Comparison of ENCODE assay signal across 9 cellular contexts in the genomic region with DNA sequence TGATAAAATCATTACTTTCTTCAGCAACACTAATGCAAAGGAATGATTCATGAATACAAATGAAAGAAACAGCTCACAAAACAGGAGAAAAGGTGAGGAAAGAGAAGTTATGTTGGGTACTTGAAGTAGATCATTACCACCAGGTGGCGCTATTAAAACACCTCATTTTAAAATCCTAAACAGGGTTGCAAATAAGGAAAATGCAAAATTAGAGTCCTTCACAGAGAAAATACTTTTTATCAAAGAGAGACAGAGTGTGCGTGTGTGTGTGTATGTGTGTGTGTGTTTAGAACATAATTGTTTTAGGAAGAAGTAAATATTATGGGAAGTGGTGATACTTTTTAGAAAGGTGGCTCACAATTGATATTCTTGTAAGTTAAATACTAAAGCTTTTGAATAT. TPM values are rescaled to one million over a fixed set of nuclear protein-coding genes. Genes with fewer than 3 reads are reported as not detected.
DNase-seq lines count a peak whose midpoint lies in the region; ATAC-seq and TF ChIP-seq lines count a peak whose summit lies in the region.
"Had no signal": no experiment of that assay in that cellular context is flagged by ENCODE, and none has a peak within 500 bp of the region (broad histone marks: within the 10 kb centered on the region; RNA-seq: fewer than 3 reads in every experiment).

No MANE protein-coding gene starts in this region.

- no peak overlapping the region for H3K9ac ChIP-seq in IMR-90 (ENCODE audit: low read depth, low read length)
- H3K9ac ChIP-seq in NT2/D1 (ENCODE audit: insufficient read length, low read depth), result no peak overlapping the region

- H4K91ac ChIP-seq in IMR-90 (ENCODE audit: insufficient read depth, low read depth, low read length), result no peak overlapping the region

- H2BK120ac ChIP-seq in IMR-90 (ENCODE audit: low read depth, low read length), result no peak overlapping the region

- no peaks in the 10 kb centered on the region; the same call in 1 of the 2 replicates for H3K4me1 ChIP-seq in IMR-90 (ENCODE audit: control insufficient read depth, insufficient read depth, low read length)
- H3K4me1 ChIP-seq in NT2/D1 (ENCODE audit: insufficient read depth, insufficient read length), result no peaks in the 10 kb centered on the region

- no peak overlapping the region for H4K5ac ChIP-seq in IMR-90 (ENCODE audit: low read depth, low read length)

- H3K27ac Mint-ChIP-seq in type B pancreatic cell, result no peak overlapping the region
- no peak overlapping the region for H3K27ac Mint-ChIP-seq in activated naive CD8-positive, alpha-beta T cell treated with anti-CD3 and anti-CD28 coated beads, Interleukin-2, amount 50 U/mL, for 24 hours
- H3K27ac Mint-ChIP-seq: T-helper 1 cell treated with Interleukin-12 subunit alpha and Interleukin-12 subunit beta and Interleukin-4 antibody, amounts not matched to agents 30 μg/mL and 1 μg/mL, for 36 hours had no signal

- dilution Hi-C loops in IMR-90 (cut with HindIII; ENCODE audit: low sequenced_read_pairs, unreplicated experiment), result no loop called here

- no peak overlapping the region for H4K8ac ChIP-seq in IMR-90 (ENCODE audit: low read depth in 2 of 2, low read length in 2 of 2)

- no peak overlapping the region for H3K56ac ChIP-seq in IMR-90 (ENCODE audit: extremely low read depth, insufficient read depth, low read length)

- H3K4me3 Mint-ChIP-seq in type B pancreatic cell, result no peak overlapping the region
- no peak overlapping the region for H3K4me3 Mint-ChIP-seq in activated naive CD8-positive, alpha-beta T cell treated with anti-CD3 and anti-CD28 coated beads, Interleukin-2, amount 50 U/mL, for 24 hours
- H3K4me3 Mint-ChIP-seq: T-helper 1 cell treated with Interleukin-12 subunit alpha and Interleukin-12 subunit beta and Interleukin-4 antibody, amounts not matched to agents 30 μg/mL and 1 μg/mL, for 36 hours had no signal

- H2BK5ac ChIP-seq in IMR-90 (ENCODE audit: low read depth, low read length, poor library complexity, severe bottlenecking), result no peak overlapping the region

- no peak overlapping the region for H3K4ac ChIP-seq in IMR-90 (ENCODE audit: low read depth, low read length)

- H3K14ac ChIP-seq in IMR-90 (replicated peaks; ENCODE audit: low read depth, low read length), result no peak overlapping the region

- TF ChIP-seq RAD21 in IMR-90 (IDR thresholded peaks at IDR 0.05; ENCODE audit: low read length), result peak; percentile 81

- H3K9me1 ChIP-seq in IMR-90 (ENCODE audit: insufficient read depth, low read length), result no peaks in the 10 kb centered on the region; the same call in 1 of the 2 replicates

- TF ChIP-seq POLR2A in IMR-90 (IDR thresholded peaks at IDR 0.05; ENCODE audit: low read depth, low read length), result no peak

- no peak overlapping the region for H2BK20ac ChIP-seq in IMR-90 (ENCODE audit: low read depth, low read length)

- no peak overlapping the region for H2BK15ac ChIP-seq in IMR-90 (ENCODE audit: low read depth, low read length)

- H3K4me2 ChIP-seq in IMR-90 (ENCODE audit: low read depth, low read length), result no peak overlapping the region

- H3K9me3 ChIP-seq in IMR-90 (ENCODE audit: control insufficient read depth, insufficient read depth, low read length) (no peaks in the 10 kb centered on the region), NT2/D1 (ENCODE audit: insufficient read depth, low read length) (no peaks in the 10 kb centered on the region)

- DNase-seq in DMS153 (lab: John Stamatoyannopoulos, UW) (peak; percentile 8), IMR-90 (peak; percentile 82), NT2/D1 (ENCODE audit: low read depth, low spot score) (peak; percentile 57), left kidney (ENCODE audit: low read depth, low spot score) (peak; percentile 86), type B pancreatic cell (ENCODE audit: extremely low spot score, unreplicated experiment) (no peak)
- DNase-seq in activated naive CD8-positive, alpha-beta T cell treated with anti-CD3 and anti-CD28 coated beads, Interleukin-2, amount 50 U/mL, for 24 hours, result no peak

- H3K27me3 ChIP-seq in IMR-90 (ENCODE audit: control insufficient read depth, insufficient read depth, low read length) (no peaks in the 10 kb centered on the region), NT2/D1 (ENCODE audit: insufficient read depth, insufficient read length) (no peaks in the 10 kb centered on the region)

- POLR2A ChIA-PET in IMR-90 (lab: Charles Lee; ENCODE audit: unreplicated experiment), result no interaction called here

- intact Hi-C loops in IMR-90 (cut with micrococcal nuclease), result loop anchor here (1.0 to 10.0 kb wide), 2 partner anchors 609 to 1006 kb away; no protein-coding TSS in a partner anchor

- H3K36me3 ChIP-seq in IMR-90 (ENCODE audit: control insufficient read depth, insufficient read depth, low read length) (no peaks in the 10 kb centered on the region), NT2/D1 (ENCODE audit: insufficient read depth, insufficient read length, low read length) (no peaks in the 10 kb centered on the region)

- H3K79me1 ChIP-seq in IMR-90 (ENCODE audit: low read depth in 1 of 2, low read length in 2 of 2), result no peaks in the 10 kb centered on the region

- no peak overlapping the region for H2AK5ac ChIP-seq in IMR-90 (ENCODE audit: low read depth, low read length)

- 100% methylated on average over 1 of the region's 2 CpGs; no CpG with 5 or more reads in 1 of the 2 experiments for WGBS in IMR-90 (ENCODE audit: extremely low coverage in 2 of 2, insufficient read length in 1 of 2), 2 experiments

- H2AK9ac ChIP-seq in IMR-90 (replicated peaks; ENCODE audit: low read depth, low read length, poor library complexity), result no peak overlapping the region

- no TSS peak for BruUV-seq in IMR-90 (replicated peaks; lab: Mats Ljungman, UMichigan)

- no peaks in the 10 kb centered on the region for H3K36me3 Mint-ChIP-seq in type B pancreatic cell
- H3K36me3 Mint-ChIP-seq in activated naive CD8-positive, alpha-beta T cell treated with anti-CD3 and anti-CD28 coated beads, Interleukin-2, amount 50 U/mL, for 24 hours (ENCODE audit: low read depth), result no peaks in the 10 kb centered on the region

- no peak overlapping the region for H3K4me3 ChIP-seq in IMR-90 (ENCODE audit: insufficient read depth, low read depth, low read length)
- no peak overlapping the region for H3K4me3 ChIP-seq in NT2/D1 (ENCODE audit: insufficient read length, low read depth)

- in situ Hi-C loops in IMR-90 (cut with MboI; ENCODE audit: low sequenced_read_pairs), result loop anchor here (5.0 to 25.0 kb wide), 2 partner anchors 566 to 1006 kb away; no protein-coding TSS in a partner anchor

- H3K23ac ChIP-seq in IMR-90 (ENCODE audit: low read depth, low read length), result no peak overlapping the region

- no peaks in the 10 kb centered on the region for H3K9me3 Mint-ChIP-seq in type B pancreatic cell
- peaks cover 3% of the 10 kb centered on the region for H3K9me3 Mint-ChIP-seq in activated naive CD8-positive, alpha-beta T cell treated with anti-CD3 and anti-CD28 coated beads, Interleukin-2, amount 50 U/mL, for 24 hours
- H3K9me3 Mint-ChIP-seq: T-helper 1 cell treated with Interleukin-12 subunit alpha and Interleukin-12 subunit beta and Interleukin-4 antibody, amounts not matched to agents 30 μg/mL and 1 μg/mL, for 36 hours had no signal

- H3K27ac ChIP-seq in IMR-90 (ENCODE audit: insufficient read depth, low read length), result no peak overlapping the region
- H3K27ac ChIP-seq in cingulate gyrus (ENCODE audit: low read depth, low read length), result peak overlapping the region; percentile 73

- H4K20me1 ChIP-seq in IMR-90 (ENCODE audit: insufficient read depth, low read length), result no peaks in the 10 kb centered on the region

- no peak overlapping the region for H3K18ac ChIP-seq in IMR-90 (ENCODE audit: low read depth, low read length)

- H3K27me3 Mint-ChIP-seq in type B pancreatic cell, result no peaks in the 10 kb centered on the region
- no peaks in the 10 kb centered on the region for H3K27me3 Mint-ChIP-seq in activated naive CD8-positive, alpha-beta T cell treated with anti-CD3 and anti-CD28 coated beads, Interleukin-2, amount 50 U/mL, for 24 hours

- peak; percentile 73 for ATAC-seq in IMR-90 (ENCODE audit: low read depth)
- ATAC-seq in activated naive CD8-positive, alpha-beta T cell treated with anti-CD3 and anti-CD28 coated beads, Interleukin-2, amount 50 U/mL, for 24 hours, result no peak
- ATAC-seq in GM19351 (IDR thresholded peaks at IDR 0.05; ENCODE audit: unreplicated experiment), result no peak

- TF ChIP-seq CTCF in IMR-90 (conservative IDR thresholded peaks at IDR 0.05; ENCODE audit: low read depth, low read length) (peak; percentile 72), type B pancreatic cell (conservative IDR thresholded peaks at IDR 0.05) (peak; percentile 94)

- CTCF ChIA-PET in IMR-90 (lab: Yijun Ruan, JAX), result interaction anchor here (0.6 to 2.3 kb wide), 9 partner anchors 14 to 1006 kb away, joined by 3 to 19 read pairs (median 3); no protein-coding TSS in a partner anchor

- no peak overlapping the region for H2AFZ ChIP-seq in IMR-90 (replicated peaks; ENCODE audit: low read length, poor library complexity)

- peaks cover 34% of the 10 kb centered on the region for H3K4me1 Mint-ChIP-seq in type B pancreatic cell (ENCODE audit: unreplicated experiment)
- H3K4me1 Mint-ChIP-seq in activated naive CD8-positive, alpha-beta T cell treated with anti-CD3 and anti-CD28 coated beads, Interleukin-2, amount 50 U/mL, for 24 hours, result peaks cover 7% of the 10 kb centered on the region

TF ChIP-seq in IMR-90, 13 proteins besides CTCF, POLR2A, EP300 and RAD21:
- TF ChIP-seq MAFK (IDR thresholded peaks at IDR 0.05; ENCODE audit: low read depth, low read length) (no peak), SMC3 (IDR thresholded peaks at IDR 0.05; ENCODE audit: low read depth, low read length) (peak; percentile 86)

RNA-seq across cellular contexts. Expression of gene CD180, which starts 49.5 kb away (rescaled TPM):
- not detected in 2 replicates for total RNA-seq in IMR-90 (2012; rRNA removed)
- not detected in 2 replicates for polyA plus RNA-seq in IMR-90 (2012; rRNA removed)
- polyA plus RNA-seq in IMR-90 (2012; cell fraction: cytosol; rRNA removed), result not detected in 2 replicates
- not detected in 2 replicates for polyA plus RNA-seq in IMR-90 (2012; cell fraction: nucleus; rRNA removed; ENCODE audit: low replicate concordance)
- total RNA-seq in type B pancreatic cell (ENCODE audit: low replicate concordance), result not detected in 2 replicates

Comparison
In these comparisons a context has a peak if more than half of its experiments do, and no peak if none do; other contexts are left out.
1. DNase-seq: peak in DMS153 (single experiment), IMR-90 (single experiment), NT2/D1 (single experiment) and left kidney (single experiment); none in type B pancreatic cell (single experiment) and activated naive CD8-positive, alpha-beta T cell treated with anti-CD3 and anti-CD28 coated beads, Interleukin-2, amount 50 U/mL, for 24 hours (single experiment).